ENCODE assay signal across 21 cellular contexts in the genomic region with DNA sequence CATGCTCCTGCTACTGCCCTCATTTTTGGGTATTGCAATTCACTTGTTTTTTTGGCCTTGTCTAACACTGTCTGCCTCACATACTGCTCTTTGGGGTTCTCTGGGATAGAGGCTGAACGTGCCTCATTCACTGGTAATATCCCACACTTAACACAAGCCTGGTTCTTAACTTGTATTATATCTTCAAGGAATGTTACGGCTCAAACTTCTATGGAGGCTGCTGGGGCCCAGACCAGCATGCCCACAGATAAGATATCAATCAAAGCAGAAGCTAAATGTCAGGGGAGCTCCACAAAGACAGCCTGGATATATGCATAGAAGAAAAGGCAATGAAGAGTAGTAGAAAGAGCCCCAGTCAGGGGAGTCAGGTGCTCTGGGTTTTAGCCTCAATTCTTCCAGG.
"Had no signal": no experiment of that assay in that cellular context is flagged by ENCODE, and none has a peak within 500 bp of the region (broad histone marks: within the 10 kb centered on the region; RNA-seq: fewer than 3 reads in every experiment).

No MANE protein-coding gene starts in this region.

- H3K27ac ChIP-seq: HL-60, RWPE1 had no signal

- H3K9me3 ChIP-seq: SK-N-SH had no signal

- ATAC-seq: Panc1, PC-3 had no signal

- H3K4me2 ChIP-seq: SK-N-SH had no signal

- H3K9ac ChIP-seq: SK-N-SH had no signal

- DNase-seq: KBM-7, MV-4-11, NCI-H1048, NCI-H1105, NCI-H1417, NCI-H1436 treated with DMSO at 0.1 percent for 48 hours, NCI-H1694 treated with DMSO at 0.1 percent for 48 hours, NCI-H1930, NCI-H2081, NCI-H2107, NCI-H2227 treated with DMSO at 0.1 percent for 48 hours, NCI-H524 treated with DMSO at 0.1 percent for 48 hours, NCI-H69, NCI-H774, PC-3, SHP77, SK-N-SH had no signal

- FAIRE-seq: HTR-8/SVneo had no signal
